23 cellular contexts compared by ENCODE assay signal in genomic region chr7:114631249-114631822, GRCh38.
DNase-seq lines count a peak whose midpoint lies in the region; ATAC-seq, FAIRE-seq and TF ChIP-seq lines count a peak whose summit lies in the region.
"Had no signal": no experiment of that assay in that cellular context is flagged by ENCODE, and none has a peak within 500 bp of the region (broad histone marks: within the 10 kb centered on the region; RNA-seq: fewer than 3 reads in every experiment).

No MANE protein-coding gene starts in this region.

- no peak overlapping the region for H3K4me2 ChIP-seq in H1 (ENCODE audit: insufficient read depth in 1 of 2, low read depth in 2 of 2, low read length in 2 of 2)
- H3K4me2 ChIP-seq: BLaER1 treated with 17β-estradiol and CSF1 and Interleukin-3, amounts not matched to agents 10 nM and 100 nM had no signal

- no peaks in the 10 kb centered on the region for H3K9me3 ChIP-seq in HUES48 (ENCODE audit: control insufficient read depth, insufficient read depth, low read length)
- no peaks in the 10 kb centered on the region for H3K9me3 ChIP-seq in H1 (ENCODE audit: insufficient read depth in 2 of 2, low read depth in 1 of 2, low read length in 1 of 2)
- H3K9me3 ChIP-seq: BLaER1 treated with 17β-estradiol and CSF1 and Interleukin-3, amounts not matched to agents 10 nM and 100 nM; neutrophil; uterus had no signal

- H3K79me2 ChIP-seq in H1 (ENCODE audit: control insufficient read depth in 1 of 2, insufficient read depth in 2 of 2, low read length in 2 of 2), result no peaks in the 10 kb centered on the region

- no peak overlapping the region for H3K4me3 ChIP-seq in HUES48 (ENCODE audit: low read depth, low read length)
- no peak overlapping the region for H3K4me3 ChIP-seq in H1 (ENCODE audit: extremely low read depth in 1 of 4, insufficient read depth in 2 of 4, low read depth in 3 of 4, low read length in 4 of 4)
- H3K4me3 ChIP-seq: BLaER1 treated with 17β-estradiol and CSF1 and Interleukin-3, amounts not matched to agents 10 nM and 100 nM; uterus had no signal

- 0 out of 2 replicates have a peak overlapping the region, but pooled peaks have one; percentile 23 for H4K8ac ChIP-seq in H1 (ENCODE audit: extremely low read depth, insufficient read depth, low read length)

- no peaks in the 10 kb centered on the region for H3K36me3 ChIP-seq in HUES48 (ENCODE audit: control insufficient read depth, insufficient read depth, low read length)
- no peaks in the 10 kb centered on the region for H3K36me3 ChIP-seq in H1 (ENCODE audit: control insufficient read depth in 2 of 4, insufficient read depth in 4 of 4, low read length in 3 of 4)
- H3K36me3 ChIP-seq: BLaER1 treated with 17β-estradiol and CSF1 and Interleukin-3, amounts not matched to agents 10 nM and 100 nM; neutrophil; uterus had no signal

- POLR2A ChIA-PET in H1 (lab: Charles Lee; ENCODE audit: partially characterized antibody), result no interaction called here
- POLR2A ChIA-PET in GM10248 (lab: Yijun Ruan, JAX), result no interaction called here

- no peak overlapping the region for H3K56ac ChIP-seq in H1 (replicated peaks; ENCODE audit: insufficient read length, low read depth, low read length)

- H3K27ac ChIP-seq in HUES48 (ENCODE audit: low read depth, low read length), result peak overlapping the region; percentile 70
- no peak overlapping the region for H3K27ac ChIP-seq in H1 (ENCODE audit: low read depth, low read length)
- H3K27ac ChIP-seq: BLaER1 treated with 17β-estradiol and CSF1 and Interleukin-3, amounts not matched to agents 10 nM and 100 nM; neutrophil; uterus had no signal

- H4K5ac ChIP-seq in H1 (ENCODE audit: insufficient read length, low read depth, low read length), result no peak overlapping the region

- H2AK5ac ChIP-seq in H1 (ENCODE audit: low read depth, low read length), result no peak overlapping the region

- TF ChIP-seq CTCF in H1 (IDR thresholded peaks at IDR 0.05; ENCODE audit: control extremely low read depth in 1 of 3, insufficient read depth in 1 of 3, low read depth in 1 of 3, low read length in 3 of 3), result no peak
- TF ChIP-seq CTCF in GM10248 (IDR thresholded peaks at IDR 0.05; ENCODE audit: control extremely low read depth, extremely low read depth, low read depth, missing control alignments), result no peak

- H3K27me3 ChIP-seq in HUES48 (ENCODE audit: control insufficient read depth, insufficient read depth, low read length) (no peaks in the 10 kb centered on the region), H1 (replicated peaks in 1 of 4; ENCODE audit: control insufficient read depth in 3 of 4, extremely low read depth in 1 of 4, insufficient read depth in 3 of 4, low read length in 3 of 4) (no peaks in the 10 kb centered on the region)
- H3K27me3 ChIP-seq: BLaER1 treated with 17β-estradiol and CSF1 and Interleukin-3, amounts not matched to agents 10 nM and 100 nM; neutrophil; uterus had no signal

- H3K23me2 ChIP-seq in H1 (ENCODE audit: low read depth, low read length), result no peaks in the 10 kb centered on the region

- no peak overlapping the region for H3K23ac ChIP-seq in H1 (ENCODE audit: insufficient read length)

- H2AFZ ChIP-seq in H1 (ENCODE audit: low read length), result no peak overlapping the region

- no peaks in the 10 kb centered on the region for H3K79me1 ChIP-seq in H1 (ENCODE audit: low read depth, low read length)

- TF ChIP-seq RAD21 in H1 (IDR thresholded peaks at IDR 0.05 in 1 of 2, conservative IDR thresholded peaks at IDR 0.05 in 1 of 2; ENCODE audit: low read depth in 2 of 2, low read length in 2 of 2), result no peak

- H2BK15ac ChIP-seq in H1 (ENCODE audit: low read length), result no peak overlapping the region

- no peak for TF ChIP-seq EP300 in H1 (IDR thresholded peaks at IDR 0.05; ENCODE audit: borderline replicate concordance in 1 of 2, low read depth in 2 of 2, low read length in 2 of 2)

- no peak overlapping the region for H3K14ac ChIP-seq in H1 (ENCODE audit: insufficient read length)

- H2BK120ac ChIP-seq in H1 (replicated peaks; ENCODE audit: low read depth, low read length), result no peak overlapping the region

- ATAC-seq in GM19351 (IDR thresholded peaks at IDR 0.05; ENCODE audit: unreplicated experiment) (peak; percentile 47), GM21717 (IDR thresholded peaks at IDR 0.05; ENCODE audit: unreplicated experiment) (no peak)
- ATAC-seq: HCT116; PC-3; stimulated activated naive B cell treated with anti-CD40 and anti-IgM and Interleukin-4, amounts not matched to agents 10 μg/mL and 1 μg/mL and 100 μg/mL, for 72 hours; T-cell had no signal

- H2BK5ac ChIP-seq in H1 (ENCODE audit: low read depth, low read length), result no peak overlapping the region

- no peak for TF ChIP-seq POLR2A in H1 (IDR thresholded peaks at IDR 0.05; ENCODE audit: control extremely low read depth in 1 of 2, low read depth in 2 of 2, low read length in 2 of 2)

- WGBS in H1 (ENCODE audit: extremely low coverage in 1 of 2, insufficient coverage in 1 of 2, insufficient read length in 1 of 2, insufficient replicate concordance in 2 of 2, low coverage in 1 of 2, low lambda C conversion rate in 2 of 2, missing lambda C conversion rate in 1 of 2), 2 experiments, result 82% methylated on average over 3 of the region's 3 CpGs; no CpG with 5 or more reads in 1 of the 2 experiments

- peak overlapping the region; percentile 57 for H3K4ac ChIP-seq in H1 (replicated peaks; ENCODE audit: insufficient read length, low read depth, low read length)

- DNase-seq in ELF-1 (ENCODE audit: low read depth, low spot score) (peak; percentile 39), H1 (ENCODE audit: low read depth in 1 of 2, low spot score in 2 of 2) (no peak), GM10248 (ENCODE audit: extremely low spot score) (no peak), GM19238 (ENCODE audit: insufficient read length, low spot score) (no peak), occipital lobe (lab: John Stamatoyannopoulos, UW) (no peak)
- DNase-seq: ACHN; activated T-cell treated with anti-CD3 and anti-CD28 coated beads, Interleukin-2, amount 50 U/mL, for 1 hour; Calu3; effector CD4-positive, alpha-beta T cell; erythroblast; foreskin fibroblast; NCI-H1092; PC-3; small intestine; stimulated activated naive B cell treated with anti-CD40 and anti-IgM and Interleukin-4, amounts not matched to agents 10 μg/mL and 1 μg/mL and 100 μg/mL, for 72 hours; T-cell; uterus had no signal

- H4K20me1 ChIP-seq in H1 (replicated peaks in 1 of 2; ENCODE audit: control insufficient read depth in 1 of 2, insufficient read depth in 2 of 2, low read length in 2 of 2), result no peaks in the 10 kb centered on the region
- H4K20me1 ChIP-seq: BLaER1 treated with 17β-estradiol and CSF1 and Interleukin-3, amounts not matched to agents 10 nM and 100 nM had no signal

- FAIRE-seq in H1 (lab: Jason Lieb, UNC), result no peak
- FAIRE-seq: small intestine had no signal

- H3K4me1 ChIP-seq in HUES48 (ENCODE audit: control insufficient read depth, insufficient read depth, low read length) (peaks cover 42% of the 10 kb centered on the region), H1 (replicated peaks in 1 of 4; ENCODE audit: control insufficient read depth in 3 of 4, insufficient read depth in 4 of 4, low read length in 3 of 4) (peaks cover 1 to 16% (median 12%) of the 10 kb centered on the region in 4 experiments; a peak in 6 of 7 replicates)
- H3K4me1 ChIP-seq: uterus had no signal

- no peak overlapping the region for H2BK20ac ChIP-seq in H1 (ENCODE audit: low read length)

- no peak overlapping the region; the same call in 1 of the 2 replicates for H2BK12ac ChIP-seq in H1 (ENCODE audit: low read depth, low read length)

- H3K18ac ChIP-seq in H1 (ENCODE audit: extremely low read depth, low read length), result no peak overlapping the region

- CTCF ChIA-PET in H1 (lab: Charles Lee; ENCODE audit: partially characterized antibody), result interaction anchor here (0.6 to 0.7 kb wide), 2 partner anchors 115 to 1117 kb away, joined by 3 to 4 read pairs; no protein-coding TSS in a partner anchor
- CTCF ChIA-PET in GM10248 (lab: Yijun Ruan, JAX), result interaction anchor here (0.6 to 2.4 kb wide), 5 partner anchors 8 to 35 kb away, joined by 3 to 6 read pairs (median 5); no protein-coding TSS in a partner anchor

- H3K9ac ChIP-seq in HUES48 (ENCODE audit: low read depth, low read length) (no peak overlapping the region), H1 (replicated peaks in 1 of 4; ENCODE audit: extremely low read depth in 1 of 4, low read depth in 3 of 4, low read length in 3 of 4) (no peak overlapping the region)
- H3K9ac ChIP-seq: BLaER1 treated with 17β-estradiol and CSF1 and Interleukin-3, amounts not matched to agents 10 nM and 100 nM had no signal

- no peak overlapping the region for H4K91ac ChIP-seq in H1 (replicated peaks; ENCODE audit: insufficient read length, low read length)

TF ChIP-seq in H1, 55 proteins besides CTCF, POLR2A, EP300 and RAD21 (continues in another document):
- TF ChIP-seq, protein P1, sequence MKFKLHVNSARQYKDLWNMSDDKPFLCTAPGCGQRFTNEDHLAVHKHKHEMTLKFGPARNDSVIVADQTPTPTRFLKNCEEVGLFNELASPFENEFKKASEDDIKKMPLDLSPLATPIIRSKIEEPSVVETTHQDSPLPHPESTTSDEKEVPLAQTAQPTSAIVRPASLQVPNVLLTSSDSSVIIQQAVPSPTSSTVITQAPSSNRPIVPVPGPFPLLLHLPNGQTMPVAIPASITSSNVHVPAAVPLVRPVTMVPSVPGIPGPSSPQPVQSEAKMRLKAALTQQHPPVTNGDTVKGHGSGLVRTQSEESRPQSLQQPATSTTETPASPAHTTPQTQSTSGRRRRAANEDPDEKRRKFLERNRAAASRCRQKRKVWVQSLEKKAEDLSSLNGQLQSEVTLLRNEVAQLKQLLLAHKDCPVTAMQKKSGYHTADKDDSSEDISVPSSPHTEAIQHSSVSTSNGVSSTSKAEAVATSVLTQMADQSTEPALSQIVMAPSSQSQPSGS (IDR thresholded peaks at IDR 0.05; ENCODE audit: low read length), result no peak
- TF ChIP-seq TCF12 (IDR thresholded peaks at IDR 0.05; ENCODE audit: low read depth, low read length), result no peak
- no peak for TF ChIP-seq GTF2F1 (IDR thresholded peaks at IDR 0.05; ENCODE audit: borderline replicate concordance, low read depth, low read length)
- no peak for TF ChIP-seq CBX8 (IDR thresholded peaks at IDR 0.05; ENCODE audit: borderline replicate concordance, low read depth, low read length)
- no peak for TF ChIP-seq CEBPB (IDR thresholded peaks at IDR 0.05; ENCODE audit: low read depth, low read length)
- TF ChIP-seq, protein P2, sequence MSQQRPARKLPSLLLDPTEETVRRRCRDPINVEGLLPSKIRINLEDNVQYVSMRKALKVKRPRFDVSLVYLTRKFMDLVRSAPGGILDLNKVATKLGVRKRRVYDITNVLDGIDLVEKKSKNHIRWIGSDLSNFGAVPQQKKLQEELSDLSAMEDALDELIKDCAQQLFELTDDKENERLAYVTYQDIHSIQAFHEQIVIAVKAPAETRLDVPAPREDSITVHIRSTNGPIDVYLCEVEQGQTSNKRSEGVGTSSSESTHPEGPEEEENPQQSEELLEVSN (IDR thresholded peaks at IDR 0.05), result no peak
- no peak for TF ChIP-seq POU5F1 (IDR thresholded peaks at IDR 0.05; ENCODE audit: low read depth, low read length)
- TF ChIP-seq KDM4A (IDR thresholded peaks at IDR 0.05; ENCODE audit: low read depth, low read length, severe bottlenecking), result no peak
- TF ChIP-seq ZNF274 (IDR thresholded peaks at IDR 0.05; ENCODE audit: borderline replicate concordance, extremely low read depth, low read length), result no peak
- no peak for TF ChIP-seq TAF1 (IDR thresholded peaks at IDR 0.05; ENCODE audit: low read depth, low read length)
- no peak for TF ChIP-seq JUND (IDR thresholded peaks at IDR 0.05; ENCODE audit: low read length)
